ENCODE assay signal across 1 cellular context in the genomic region with DNA sequence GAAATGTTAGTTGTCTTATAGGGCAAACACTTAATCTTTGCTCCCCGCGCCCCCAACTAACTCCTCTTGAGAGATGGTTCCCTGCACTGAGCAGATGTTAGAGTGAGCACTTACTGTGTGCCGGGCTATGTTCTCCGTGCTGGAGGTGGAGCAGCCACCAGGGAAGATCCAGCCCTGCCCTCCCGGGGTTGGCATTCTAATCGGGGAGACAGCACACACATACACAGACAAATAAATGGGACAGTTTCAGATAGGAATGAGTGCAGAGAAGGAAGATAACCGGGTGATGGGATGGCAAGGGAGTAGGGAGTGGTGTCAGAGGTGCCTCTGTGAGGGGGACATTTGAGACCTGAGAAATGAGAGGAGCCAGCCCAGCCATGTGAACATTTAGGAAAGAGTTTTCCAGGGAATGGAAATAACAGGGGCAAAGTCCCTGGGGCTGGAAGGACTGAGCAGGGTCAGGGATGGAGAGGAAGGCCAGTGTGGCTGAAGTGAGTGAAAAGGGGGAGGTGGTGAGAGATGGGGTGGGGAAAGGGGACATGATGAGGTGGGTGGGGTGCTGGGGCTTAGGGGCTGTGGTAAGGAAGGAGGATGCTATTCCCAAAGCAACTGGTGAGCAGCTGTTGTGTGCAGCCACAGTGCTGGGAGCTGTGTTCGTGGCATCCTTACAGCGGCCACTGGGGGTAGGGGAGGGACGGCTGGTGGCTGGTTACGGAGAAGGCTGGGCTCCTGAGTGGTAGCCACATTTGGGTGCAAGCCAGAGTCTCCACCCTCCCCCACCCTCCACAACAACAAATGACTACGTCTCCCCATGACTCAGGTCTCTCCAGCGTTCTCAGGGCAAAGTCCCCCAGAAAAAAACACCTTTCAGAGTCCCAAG.
TF ChIP-seq lines count a peak whose summit lies in the region.

No MANE protein-coding gene starts in this region.

TF ChIP-seq in HepG2, 621 proteins besides CTCF, POLR2A, EP300 and RAD21 (continued from another document):
- TF ChIP-seq, protein P1, sequence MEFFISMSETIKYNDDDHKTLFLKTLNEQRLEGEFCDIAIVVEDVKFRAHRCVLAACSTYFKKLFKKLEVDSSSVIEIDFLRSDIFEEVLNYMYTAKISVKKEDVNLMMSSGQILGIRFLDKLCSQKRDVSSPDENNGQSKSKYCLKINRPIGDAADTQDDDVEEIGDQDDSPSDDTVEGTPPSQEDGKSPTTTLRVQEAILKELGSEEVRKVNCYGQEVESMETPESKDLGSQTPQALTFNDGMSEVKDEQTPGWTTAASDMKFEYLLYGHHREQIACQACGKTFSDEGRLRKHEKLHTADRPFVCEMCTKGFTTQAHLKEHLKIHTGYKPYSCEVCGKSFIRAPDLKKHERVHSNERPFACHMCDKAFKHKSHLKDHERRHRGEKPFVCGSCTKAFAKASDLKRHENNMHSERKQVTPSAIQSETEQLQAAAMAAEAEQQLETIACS (CRISPR knock-in tag; IDR thresholded peaks at IDR 0.05), result no peak
- TF ChIP-seq ZNF749 (CRISPR knock-in tag; IDR thresholded peaks at IDR 0.05; ENCODE audit: borderline replicate concordance), result no peak
- no peak for TF ChIP-seq ELF1 (CRISPR knock-in tag; IDR thresholded peaks at IDR 0.05)
- TF ChIP-seq, protein P2, sequence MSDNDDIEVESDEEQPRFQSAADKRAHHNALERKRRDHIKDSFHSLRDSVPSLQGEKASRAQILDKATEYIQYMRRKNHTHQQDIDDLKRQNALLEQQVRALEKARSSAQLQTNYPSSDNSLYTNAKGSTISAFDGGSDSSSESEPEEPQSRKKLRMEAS (IDR thresholded peaks at IDR 0.05), result no peak
- no peak for TF ChIP-seq KDM5A (IDR thresholded peaks at IDR 0.05; ENCODE audit: borderline replicate concordance, low read length)
- no peak for TF ChIP-seq GZF1 (CRISPR knock-in tag; IDR thresholded peaks at IDR 0.05)
- no peak for TF ChIP-seq MYC (CRISPR knock-in tag; IDR thresholded peaks at IDR 0.05; ENCODE audit: borderline replicate concordance)
- TF ChIP-seq ZBTB1 (CRISPR knock-in tag; IDR thresholded peaks at IDR 0.05; ENCODE audit: borderline replicate concordance), result no peak
- no peak for TF ChIP-seq ZNF605 (CRISPR knock-in tag; IDR thresholded peaks at IDR 0.05)
- TF ChIP-seq NCOA5 (CRISPR knock-in tag; IDR thresholded peaks at IDR 0.05), result no peak
- TF ChIP-seq SIN3A (IDR thresholded peaks at IDR 0.05; ENCODE audit: borderline replicate concordance, low read depth, low read length), result no peak
- no peak for TF ChIP-seq ZNF451 (CRISPR knock-in tag; IDR thresholded peaks at IDR 0.05)
- TF ChIP-seq, protein P3, sequence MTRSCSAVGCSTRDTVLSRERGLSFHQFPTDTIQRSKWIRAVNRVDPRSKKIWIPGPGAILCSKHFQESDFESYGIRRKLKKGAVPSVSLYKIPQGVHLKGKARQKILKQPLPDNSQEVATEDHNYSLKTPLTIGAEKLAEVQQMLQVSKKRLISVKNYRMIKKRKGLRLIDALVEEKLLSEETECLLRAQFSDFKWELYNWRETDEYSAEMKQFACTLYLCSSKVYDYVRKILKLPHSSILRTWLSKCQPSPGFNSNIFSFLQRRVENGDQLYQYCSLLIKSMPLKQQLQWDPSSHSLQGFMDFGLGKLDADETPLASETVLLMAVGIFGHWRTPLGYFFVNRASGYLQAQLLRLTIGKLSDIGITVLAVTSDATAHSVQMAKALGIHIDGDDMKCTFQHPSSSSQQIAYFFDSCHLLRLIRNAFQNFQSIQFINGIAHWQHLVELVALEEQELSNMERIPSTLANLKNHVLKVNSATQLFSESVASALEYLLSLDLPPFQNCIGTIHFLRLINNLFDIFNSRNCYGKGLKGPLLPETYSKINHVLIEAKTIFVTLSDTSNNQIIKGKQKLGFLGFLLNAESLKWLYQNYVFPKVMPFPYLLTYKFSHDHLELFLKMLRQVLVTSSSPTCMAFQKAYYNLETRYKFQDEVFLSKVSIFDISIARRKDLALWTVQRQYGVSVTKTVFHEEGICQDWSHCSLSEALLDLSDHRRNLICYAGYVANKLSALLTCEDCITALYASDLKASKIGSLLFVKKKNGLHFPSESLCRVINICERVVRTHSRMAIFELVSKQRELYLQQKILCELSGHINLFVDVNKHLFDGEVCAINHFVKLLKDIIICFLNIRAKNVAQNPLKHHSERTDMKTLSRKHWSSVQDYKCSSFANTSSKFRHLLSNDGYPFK (CRISPR knock-in tag; IDR thresholded peaks at IDR 0.05; ENCODE audit: borderline replicate concordance), result no peak
- TF ChIP-seq, protein P4, sequence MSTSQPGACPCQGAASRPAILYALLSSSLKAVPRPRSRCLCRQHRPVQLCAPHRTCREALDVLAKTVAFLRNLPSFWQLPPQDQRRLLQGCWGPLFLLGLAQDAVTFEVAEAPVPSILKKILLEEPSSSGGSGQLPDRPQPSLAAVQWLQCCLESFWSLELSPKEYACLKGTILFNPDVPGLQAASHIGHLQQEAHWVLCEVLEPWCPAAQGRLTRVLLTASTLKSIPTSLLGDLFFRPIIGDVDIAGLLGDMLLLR (CRISPR knock-in tag; IDR thresholded peaks at IDR 0.05), result no peak
- TF ChIP-seq, protein P5, sequence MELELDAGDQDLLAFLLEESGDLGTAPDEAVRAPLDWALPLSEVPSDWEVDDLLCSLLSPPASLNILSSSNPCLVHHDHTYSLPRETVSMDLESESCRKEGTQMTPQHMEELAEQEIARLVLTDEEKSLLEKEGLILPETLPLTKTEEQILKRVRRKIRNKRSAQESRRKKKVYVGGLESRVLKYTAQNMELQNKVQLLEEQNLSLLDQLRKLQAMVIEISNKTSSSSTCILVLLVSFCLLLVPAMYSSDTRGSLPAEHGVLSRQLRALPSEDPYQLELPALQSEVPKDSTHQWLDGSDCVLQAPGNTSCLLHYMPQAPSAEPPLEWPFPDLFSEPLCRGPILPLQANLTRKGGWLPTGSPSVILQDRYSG (CRISPR knock-in tag; IDR thresholded peaks at IDR 0.05), result no peak
- TF ChIP-seq ZBTB7A (CRISPR knock-in tag; IDR thresholded peaks at IDR 0.05), result no peak
- TF ChIP-seq PCBP1 (IDR thresholded peaks at IDR 0.05; ENCODE audit: borderline replicate concordance, low read depth, low read length), result no peak
- TF ChIP-seq, protein P6, sequence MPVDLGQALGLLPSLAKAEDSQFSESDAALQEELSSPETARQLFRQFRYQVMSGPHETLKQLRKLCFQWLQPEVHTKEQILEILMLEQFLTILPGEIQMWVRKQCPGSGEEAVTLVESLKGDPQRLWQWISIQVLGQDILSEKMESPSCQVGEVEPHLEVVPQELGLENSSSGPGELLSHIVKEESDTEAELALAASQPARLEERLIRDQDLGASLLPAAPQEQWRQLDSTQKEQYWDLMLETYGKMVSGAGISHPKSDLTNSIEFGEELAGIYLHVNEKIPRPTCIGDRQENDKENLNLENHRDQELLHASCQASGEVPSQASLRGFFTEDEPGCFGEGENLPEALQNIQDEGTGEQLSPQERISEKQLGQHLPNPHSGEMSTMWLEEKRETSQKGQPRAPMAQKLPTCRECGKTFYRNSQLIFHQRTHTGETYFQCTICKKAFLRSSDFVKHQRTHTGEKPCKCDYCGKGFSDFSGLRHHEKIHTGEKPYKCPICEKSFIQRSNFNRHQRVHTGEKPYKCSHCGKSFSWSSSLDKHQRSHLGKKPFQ (CRISPR knock-in tag; IDR thresholded peaks at IDR 0.05; ENCODE audit: insufficient replicate concordance), result no peak
- TF ChIP-seq ZNF557 (CRISPR knock-in tag; IDR thresholded peaks at IDR 0.05), result no peak
- TF ChIP-seq POLR2G (IDR thresholded peaks at IDR 0.05; ENCODE audit: low read depth, low read length), result no peak
- no peak for TF ChIP-seq CENPX (CRISPR knock-in tag; IDR thresholded peaks at IDR 0.05)
- TF ChIP-seq ZNF776 (CRISPR knock-in tag; IDR thresholded peaks at IDR 0.05), result no peak
- no peak for TF ChIP-seq ZFP82 (CRISPR knock-in tag; IDR thresholded peaks at IDR 0.05; ENCODE audit: borderline replicate concordance)
- TF ChIP-seq ZSCAN21 (CRISPR knock-in tag; IDR thresholded peaks at IDR 0.05; ENCODE audit: borderline replicate concordance), result 0 out of 2 replicates have a peak, but pooled peaks have one; percentile 35
- TF ChIP-seq SAP130 (CRISPR knock-in tag; IDR thresholded peaks at IDR 0.05; ENCODE audit: low read depth), result 0 out of 2 replicates have a peak, but pooled peaks have one; percentile 46
- TF ChIP-seq SRF (IDR thresholded peaks at IDR 0.05; ENCODE audit: low read depth, low read length), result no peak
- TF ChIP-seq MTA1 (CRISPR knock-in tag; IDR thresholded peaks at IDR 0.05; ENCODE audit: borderline replicate concordance), result peak; percentile 61; the same call in 1 of the 2 replicates
- TF ChIP-seq ZNF30 (CRISPR knock-in tag; IDR thresholded peaks at IDR 0.05), result no peak
- TF ChIP-seq, protein P7, sequence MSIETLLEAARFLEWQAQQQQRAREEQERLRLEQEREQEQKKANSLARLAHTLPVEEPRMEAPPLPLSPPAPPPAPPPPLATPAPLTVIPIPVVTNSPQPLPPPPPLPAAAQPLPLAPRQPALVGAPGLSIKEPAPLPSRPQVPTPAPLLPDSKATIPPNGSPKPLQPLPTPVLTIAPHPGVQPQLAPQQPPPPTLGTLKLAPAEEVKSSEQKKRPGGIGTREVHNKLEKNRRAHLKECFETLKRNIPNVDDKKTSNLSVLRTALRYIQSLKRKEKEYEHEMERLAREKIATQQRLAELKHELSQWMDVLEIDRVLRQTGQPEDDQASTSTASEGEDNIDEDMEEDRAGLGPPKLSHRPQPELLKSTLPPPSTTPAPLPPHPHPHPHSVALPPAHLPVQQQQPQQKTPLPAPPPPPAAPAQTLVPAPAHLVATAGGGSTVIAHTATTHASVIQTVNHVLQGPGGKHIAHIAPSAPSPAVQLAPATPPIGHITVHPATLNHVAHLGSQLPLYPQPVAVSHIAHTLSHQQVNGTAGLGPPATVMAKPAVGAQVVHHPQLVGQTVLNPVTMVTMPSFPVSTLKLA (IDR thresholded peaks at IDR 0.05), result no peak
- TF ChIP-seq, protein P8, sequence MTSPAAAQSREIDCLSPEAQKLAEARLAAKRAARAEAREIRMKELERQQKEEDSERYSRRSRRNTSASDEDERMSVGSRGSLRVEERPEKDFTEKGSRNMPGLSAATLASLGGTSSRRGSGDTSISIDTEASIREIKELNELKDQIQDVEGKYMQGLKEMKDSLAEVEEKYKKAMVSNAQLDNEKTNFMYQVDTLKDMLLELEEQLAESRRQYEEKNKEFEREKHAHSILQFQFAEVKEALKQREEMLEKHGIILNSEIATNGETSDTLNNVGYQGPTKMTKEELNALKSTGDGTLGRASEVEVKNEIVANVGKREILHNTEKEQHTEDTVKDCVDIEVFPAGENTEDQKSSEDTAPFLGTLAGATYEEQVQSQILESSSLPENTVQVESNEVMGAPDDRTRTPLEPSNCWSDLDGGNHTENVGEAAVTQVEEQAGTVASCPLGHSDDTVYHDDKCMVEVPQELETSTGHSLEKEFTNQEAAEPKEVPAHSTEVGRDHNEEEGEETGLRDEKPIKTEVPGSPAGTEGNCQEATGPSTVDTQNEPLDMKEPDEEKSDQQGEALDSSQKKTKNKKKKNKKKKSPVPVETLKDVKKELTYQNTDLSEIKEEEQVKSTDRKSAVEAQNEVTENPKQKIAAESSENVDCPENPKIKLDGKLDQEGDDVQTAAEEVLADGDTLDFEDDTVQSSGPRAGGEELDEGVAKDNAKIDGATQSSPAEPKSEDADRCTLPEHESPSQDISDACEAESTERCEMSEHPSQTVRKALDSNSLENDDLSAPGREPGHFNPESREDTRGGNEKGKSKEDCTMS (CRISPR knock-in tag; conservative IDR thresholded peaks at IDR 0.05), result no peak
- peak; percentile 60; the same call in 1 of the 2 replicates for TF ChIP-seq FOSL2 (CRISPR knock-in tag; IDR thresholded peaks at IDR 0.05)
- no peak for TF ChIP-seq WIZ (CRISPR knock-in tag; IDR thresholded peaks at IDR 0.05)
- TF ChIP-seq CBFB (CRISPR knock-in tag; IDR thresholded peaks at IDR 0.05), result no peak
- TF ChIP-seq, protein P9, sequence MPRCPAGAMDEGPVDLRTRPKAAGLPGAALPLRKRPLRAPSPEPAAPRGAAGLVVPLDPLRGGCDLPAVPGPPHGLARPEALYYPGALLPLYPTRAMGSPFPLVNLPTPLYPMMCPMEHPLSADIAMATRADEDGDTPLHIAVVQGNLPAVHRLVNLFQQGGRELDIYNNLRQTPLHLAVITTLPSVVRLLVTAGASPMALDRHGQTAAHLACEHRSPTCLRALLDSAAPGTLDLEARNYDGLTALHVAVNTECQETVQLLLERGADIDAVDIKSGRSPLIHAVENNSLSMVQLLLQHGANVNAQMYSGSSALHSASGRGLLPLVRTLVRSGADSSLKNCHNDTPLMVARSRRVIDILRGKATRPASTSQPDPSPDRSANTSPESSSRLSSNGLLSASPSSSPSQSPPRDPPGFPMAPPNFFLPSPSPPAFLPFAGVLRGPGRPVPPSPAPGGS (CRISPR knock-in tag; IDR thresholded peaks at IDR 0.05), result no peak
- TF ChIP-seq NFE2L2 (IDR thresholded peaks at IDR 0.05; ENCODE audit: low read length), result peak; percentile 26; the same call in 1 of the 2 replicates
- TF ChIP-seq, protein P10, sequence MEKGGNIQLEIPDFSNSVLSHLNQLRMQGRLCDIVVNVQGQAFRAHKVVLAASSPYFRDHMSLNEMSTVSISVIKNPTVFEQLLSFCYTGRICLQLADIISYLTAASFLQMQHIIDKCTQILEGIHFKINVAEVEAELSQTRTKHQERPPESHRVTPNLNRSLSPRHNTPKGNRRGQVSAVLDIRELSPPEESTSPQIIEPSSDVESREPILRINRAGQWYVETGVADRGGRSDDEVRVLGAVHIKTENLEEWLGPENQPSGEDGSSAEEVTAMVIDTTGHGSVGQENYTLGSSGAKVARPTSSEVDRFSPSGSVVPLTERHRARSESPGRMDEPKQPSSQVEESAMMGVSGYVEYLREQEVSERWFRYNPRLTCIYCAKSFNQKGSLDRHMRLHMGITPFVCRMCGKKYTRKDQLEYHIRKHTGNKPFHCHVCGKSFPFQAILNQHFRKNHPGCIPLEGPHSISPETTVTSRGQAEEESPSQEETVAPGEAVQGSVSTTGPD (CRISPR knock-in tag; IDR thresholded peaks at IDR 0.05), result no peak
- TF ChIP-seq ZNF703 (CRISPR knock-in tag; IDR thresholded peaks at IDR 0.05; ENCODE audit: borderline replicate concordance), result no peak
- no peak for TF ChIP-seq ZNF670 (CRISPR knock-in tag; IDR thresholded peaks at IDR 0.05; ENCODE audit: borderline replicate concordance)
- TF ChIP-seq, protein P11, sequence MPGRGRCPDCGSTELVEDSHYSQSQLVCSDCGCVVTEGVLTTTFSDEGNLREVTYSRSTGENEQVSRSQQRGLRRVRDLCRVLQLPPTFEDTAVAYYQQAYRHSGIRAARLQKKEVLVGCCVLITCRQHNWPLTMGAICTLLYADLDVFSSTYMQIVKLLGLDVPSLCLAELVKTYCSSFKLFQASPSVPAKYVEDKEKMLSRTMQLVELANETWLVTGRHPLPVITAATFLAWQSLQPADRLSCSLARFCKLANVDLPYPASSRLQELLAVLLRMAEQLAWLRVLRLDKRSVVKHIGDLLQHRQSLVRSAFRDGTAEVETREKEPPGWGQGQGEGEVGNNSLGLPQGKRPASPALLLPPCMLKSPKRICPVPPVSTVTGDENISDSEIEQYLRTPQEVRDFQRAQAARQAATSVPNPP (CRISPR knock-in tag; IDR thresholded peaks at IDR 0.05), result no peak
TF ChIP-seq in HepG2: peak in this region for 20.
